Comparison of ENCODE assay signal across 27 cellular contexts in genomic region chr7:18993933-18994668, GRCh38.
DNase-seq lines count a peak whose midpoint lies in the region; ATAC-seq, FAIRE-seq and TF ChIP-seq lines count a peak whose summit lies in the region.
"Had no signal": no experiment of that assay in that cellular context is flagged by ENCODE, and none has a peak within 500 bp of the region (broad histone marks: within the 10 kb centered on the region; RNA-seq: fewer than 3 reads in every experiment).

No MANE protein-coding gene starts in this region.

- peak overlapping the region; percentile 35 for H3K27ac Mint-ChIP-seq in neural crest cell (ENCODE audit: unreplicated experiment)
- H3K27ac Mint-ChIP-seq: activated naive CD8-positive, alpha-beta T cell treated with anti-CD3 and anti-CD28 coated beads, Interleukin-2, amount 10 ng/mL, durations not matched to agents 7 days and 5 days; CD14-positive monocyte; natural killer cell; stimulated activated naive CD8-positive, alpha-beta T cell treated with anti-CD3 and anti-CD28 coated beads, Interleukin-15, amount 100 ng/mL, for 72 hours had no signal

- no peaks in the 10 kb centered on the region for H3K36me3 ChIP-seq in brain microvascular endothelial cell (replicated peaks)
- H3K36me3 ChIP-seq: uterus had no signal

- no peak overlapping the region for H3K27ac ChIP-seq in brain microvascular endothelial cell
- H3K27ac ChIP-seq: dorsolateral prefrontal cortex, uterus had no signal

- ATAC-seq in GM19035 (IDR thresholded peaks at IDR 0.05; ENCODE audit: unreplicated experiment) (no peak), GM18909 (IDR thresholded peaks at IDR 0.05; ENCODE audit: poor library complexity, unreplicated experiment) (no peak), GM21367 (IDR thresholded peaks at IDR 0.05; ENCODE audit: unreplicated experiment) (no peak)
- ATAC-seq: natural killer cell; stimulated activated naive CD8-positive, alpha-beta T cell treated with anti-CD3 and anti-CD28 coated beads, Interleukin-15, amount 100 ng/mL, for 72 hours had no signal

- no peaks in the 10 kb centered on the region for H3K27me3 ChIP-seq in brain microvascular endothelial cell (replicated peaks)
- H3K27me3 ChIP-seq: dorsolateral prefrontal cortex, uterus had no signal

- TF ChIP-seq CTCF in brain microvascular endothelial cell (IDR thresholded peaks at IDR 0.05; ENCODE audit: low read depth, low read length, missing control alignments) (no peak), neural crest cell (conservative IDR thresholded peaks at IDR 0.05) (no peak)

- H3K4me1 Mint-ChIP-seq in neural crest cell: peaks cover 11% of the 10 kb centered on the region
- H3K4me1 Mint-ChIP-seq: activated naive CD8-positive, alpha-beta T cell treated with anti-CD3 and anti-CD28 coated beads, Interleukin-2, amount 10 ng/mL, durations not matched to agents 7 days and 5 days; CD14-positive monocyte; central memory CD8-positive, alpha-beta T cell; natural killer cell; stimulated activated naive CD8-positive, alpha-beta T cell treated with anti-CD3 and anti-CD28 coated beads, Interleukin-15, amount 100 ng/mL, for 72 hours had no signal

- no peak for FAIRE-seq in HTR-8/SVneo (lab: Jason Lieb, UNC)
- FAIRE-seq: kidney had no signal

- in situ Hi-C loops in brain microvascular endothelial cell (cut with HindIII; ENCODE audit: low pct_ligation_motif_present, low sequenced_read_pairs): no loop called here

- no peaks in the 10 kb centered on the region for H3K27me3 Mint-ChIP-seq in neural crest cell (ENCODE audit: low read depth)
- H3K27me3 Mint-ChIP-seq: activated naive CD8-positive, alpha-beta T cell treated with anti-CD3 and anti-CD28 coated beads, Interleukin-2, amount 10 ng/mL, durations not matched to agents 7 days and 5 days; central memory CD8-positive, alpha-beta T cell; stimulated activated naive CD8-positive, alpha-beta T cell treated with anti-CD3 and anti-CD28 coated beads, Interleukin-15, amount 100 ng/mL, for 72 hours had no signal

- H3K36me3 Mint-ChIP-seq in neural crest cell (ENCODE audit: low read depth): peaks cover 3% of the 10 kb centered on the region
- H3K36me3 Mint-ChIP-seq: activated naive CD8-positive, alpha-beta T cell treated with anti-CD3 and anti-CD28 coated beads, Interleukin-2, amount 10 ng/mL, durations not matched to agents 7 days and 5 days; CD14-positive monocyte; natural killer cell had no signal

- no peaks in the 10 kb centered on the region for H3K9me3 Mint-ChIP-seq in neural crest cell
- H3K9me3 Mint-ChIP-seq: activated naive CD8-positive, alpha-beta T cell treated with anti-CD3 and anti-CD28 coated beads, Interleukin-2, amount 10 ng/mL, durations not matched to agents 7 days and 5 days; central memory CD8-positive, alpha-beta T cell had no signal

- no peak overlapping the region for H3K4me3 ChIP-seq in brain microvascular endothelial cell (ENCODE audit: low read depth, low read length)
- H3K4me3 ChIP-seq: skin epidermis, uterus had no signal

- H3K4me3 Mint-ChIP-seq in neural crest cell: no peak overlapping the region
- H3K4me3 Mint-ChIP-seq: activated naive CD8-positive, alpha-beta T cell treated with anti-CD3 and anti-CD28 coated beads, Interleukin-2, amount 10 ng/mL, durations not matched to agents 7 days and 5 days; CD14-positive monocyte; central memory CD8-positive, alpha-beta T cell; natural killer cell; stimulated activated naive CD8-positive, alpha-beta T cell treated with anti-CD3 and anti-CD28 coated beads, Interleukin-15, amount 100 ng/mL, for 72 hours had no signal

- peak; percentile 80 for DNase-seq in ELR (ENCODE audit: low read depth)
- peak; percentile 22 for DNase-seq in HTR-8/SVneo (ENCODE audit: insufficient read length, low spot score)
- DNase-seq in brain microvascular endothelial cell: peak; percentile 34
- DNase-seq in neural crest cell (ENCODE audit: low read depth, low spot score): no peak
- no peak for DNase-seq in COLO668 (lab: John Stamatoyannopoulos, UW; ENCODE audit: unreplicated experiment)
- DNase-seq: activated gamma-delta T cell; activated naive CD8-positive, alpha-beta T cell treated with anti-CD3 and anti-CD28 coated beads, Interleukin-2, amount 10 ng/mL, durations not matched to agents 7 days and 5 days; activated T-cell treated with anti-CD3 and anti-CD28 coated beads, Interleukin-2, amount 50 U/mL, for 1 hour; DND-41; dorsolateral prefrontal cortex; glutamatergic neuron; kidney; natural killer cell; NCI-H1105; NCI-H2029; NCI-H69; RPMI8226; stimulated activated CD8-positive, alpha-beta memory T cell treated with anti-CD3 and anti-CD28 coated beads, Interleukin-4, amount 100 ng/mL, for 48 hours; stimulated activated naive CD8-positive, alpha-beta T cell treated with anti-CD3 and anti-CD28 coated beads, Interleukin-15, amount 100 ng/mL, for 72 hours; T-helper 2 cell; uterus had no signal

Comparison
In these comparisons a context has a peak if more than half of its experiments do, and no peak if none do; other contexts are left out.
1. DNase-seq: peak in ELR (single experiment), HTR-8/SVneo (single experiment) and brain microvascular endothelial cell (single experiment); none in neural crest cell (single experiment) and COLO668 (single experiment).